In genomic region chr17:78804777-78805176, GRCh38 we compare ENCODE assay signal across 1 cellular context.
TF ChIP-seq lines count a peak whose summit lies in the region.

No MANE protein-coding gene starts in this region.

TF ChIP-seq in WTC11, 78 proteins besides CTCF, POLR2A, EP300 and RAD21 (continued from another document):
- TF ChIP-seq, protein P1, sequence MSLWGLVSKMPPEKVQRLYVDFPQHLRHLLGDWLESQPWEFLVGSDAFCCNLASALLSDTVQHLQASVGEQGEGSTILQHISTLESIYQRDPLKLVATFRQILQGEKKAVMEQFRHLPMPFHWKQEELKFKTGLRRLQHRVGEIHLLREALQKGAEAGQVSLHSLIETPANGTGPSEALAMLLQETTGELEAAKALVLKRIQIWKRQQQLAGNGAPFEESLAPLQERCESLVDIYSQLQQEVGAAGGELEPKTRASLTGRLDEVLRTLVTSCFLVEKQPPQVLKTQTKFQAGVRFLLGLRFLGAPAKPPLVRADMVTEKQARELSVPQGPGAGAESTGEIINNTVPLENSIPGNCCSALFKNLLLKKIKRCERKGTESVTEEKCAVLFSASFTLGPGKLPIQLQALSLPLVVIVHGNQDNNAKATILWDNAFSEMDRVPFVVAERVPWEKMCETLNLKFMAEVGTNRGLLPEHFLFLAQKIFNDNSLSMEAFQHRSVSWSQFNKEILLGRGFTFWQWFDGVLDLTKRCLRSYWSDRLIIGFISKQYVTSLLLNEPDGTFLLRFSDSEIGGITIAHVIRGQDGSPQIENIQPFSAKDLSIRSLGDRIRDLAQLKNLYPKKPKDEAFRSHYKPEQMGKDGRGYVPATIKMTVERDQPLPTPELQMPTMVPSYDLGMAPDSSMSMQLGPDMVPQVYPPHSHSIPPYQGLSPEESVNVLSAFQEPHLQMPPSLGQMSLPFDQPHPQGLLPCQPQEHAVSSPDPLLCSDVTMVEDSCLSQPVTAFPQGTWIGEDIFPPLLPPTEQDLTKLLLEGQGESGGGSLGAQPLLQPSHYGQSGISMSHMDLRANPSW (CRISPR knock-in tag; conservative IDR thresholded peaks at IDR 0.05; ENCODE audit: low read depth) = no peak
- no peak for TF ChIP-seq ETV6 (CRISPR knock-in tag; IDR thresholded peaks at IDR 0.05)
- no peak for TF ChIP-seq ZNF416 (CRISPR knock-in tag; IDR thresholded peaks at IDR 0.05)
